ENCODE assay signal across 12 cellular contexts in the genomic region with DNA sequence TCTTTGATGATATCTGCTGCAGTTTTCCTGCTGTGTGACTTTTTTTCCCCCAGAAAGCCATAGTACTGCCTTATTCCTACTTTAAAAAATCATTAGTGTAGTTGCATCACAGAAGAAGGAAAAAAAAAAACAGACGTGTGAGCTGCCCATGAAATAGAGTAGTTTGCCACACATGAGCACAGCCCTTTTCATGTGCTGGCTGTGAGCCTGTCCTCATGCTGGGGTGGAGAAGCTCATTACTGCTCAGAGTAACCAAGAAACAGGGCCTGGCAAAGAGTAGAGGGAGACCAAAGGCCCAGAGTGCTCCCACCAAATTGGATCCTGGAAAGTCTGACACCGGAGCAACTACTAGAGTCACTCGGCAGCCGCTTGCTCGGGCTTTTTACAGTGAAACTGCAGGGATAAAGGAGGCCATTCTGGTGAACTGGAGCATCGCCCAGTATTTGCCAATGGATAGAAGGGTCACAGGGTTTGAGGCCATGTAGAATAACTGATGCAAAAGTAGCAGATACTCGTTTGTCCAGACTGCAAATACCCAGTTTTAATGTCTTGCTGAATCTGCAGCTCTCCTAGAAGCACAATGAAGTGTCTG.
DNase-seq lines count a peak whose midpoint lies in the region.
"Had no signal": no experiment of that assay in that cellular context is flagged by ENCODE, and none has a peak within 500 bp of the region (broad histone marks: within the 10 kb centered on the region; RNA-seq: fewer than 3 reads in every experiment).

No MANE protein-coding gene starts in this region.

- DNase-seq in C1 segment of cervical spinal cord (lab: John Stamatoyannopoulos, UW), result peak in 10 of 14 donors; percentile 11 to 63 (median 16)
- DNase-seq in NCI-H446 (lab: John Stamatoyannopoulos, UW), result peak; percentile 52 to 76
- DNase-seq in globus pallidus (ENCODE audit: low spot score), result peak; percentile 69
- peak; percentile 3 for DNase-seq in occipital lobe (lab: John Stamatoyannopoulos, UW)
- no peak for DNase-seq in NCI-H1417 (lab: John Stamatoyannopoulos, UW)
- no peak for DNase-seq in NCI-H69 (lab: John Stamatoyannopoulos, UW)
- no peak for DNase-seq in stimulated activated CD8-positive, alpha-beta memory T cell treated with anti-CD3 and anti-CD28 coated beads, Interleukin-4, amount 100 ng/mL, for 48 hours
- DNase-seq: COR-L47, EL, NCI-H1105, NCI-H187 treated with DMSO at 0.1 percent for 48 hours, Right ventricle myocardium superior had no signal

Comparison
In these comparisons a context has a peak if more than half of its experiments do, and no peak if none do; other contexts are left out.
1. DNase-seq: peak in C1 segment of cervical spinal cord (10 of 14), NCI-H446 (2 of 2), globus pallidus (single experiment) and occipital lobe (single experiment); none in NCI-H1417 (0 of 3), NCI-H69 (single experiment) and stimulated activated CD8-positive, alpha-beta memory T cell treated with anti-CD3 and anti-CD28 coated beads, Interleukin-4, amount 100 ng/mL, for 48 hours (single experiment).